ENCODE assay signal across 23 cellular contexts in genomic region chr16:87126403-87127025, GRCh38.
DNase-seq lines count a peak whose midpoint lies in the region; ATAC-seq, FAIRE-seq and TF ChIP-seq lines count a peak whose summit lies in the region.
"Had no signal": no experiment of that assay in that cellular context is flagged by ENCODE, and none has a peak within 500 bp of the region (broad histone marks: within the 10 kb centered on the region; RNA-seq: fewer than 3 reads in every experiment).

No MANE protein-coding gene starts in this region.

- H4K20me1 ChIP-seq in HepG2 (ENCODE audit: insufficient read depth, low read length) (no peaks in the 10 kb centered on the region), keratinocyte (ENCODE audit: control insufficient read depth, extremely low read depth, insufficient read depth, low read length) (no peaks in the 10 kb centered on the region)

- BruUV-seq in HepG2 (replicated peaks; lab: Mats Ljungman, UMichigan): no TSS peak

- H3K36me3 ChIP-seq in HepG2 (replicated peaks in 1 of 2; ENCODE audit: control insufficient read depth in 1 of 2, insufficient read depth in 2 of 2, low read length in 2 of 2) (no peaks in the 10 kb centered on the region), right lobe of liver (no peaks in the 10 kb centered on the region), keratinocyte (ENCODE audit: control insufficient read depth in 2 of 2, extremely low read depth in 1 of 2, insufficient read depth in 2 of 2, low read length in 2 of 2) (no peaks in the 10 kb centered on the region)
- H3K36me3 ChIP-seq: SJCRH30 had no signal

- H3K79me2 ChIP-seq in HepG2 (ENCODE audit: insufficient read depth, low read length) (no peaks in the 10 kb centered on the region), keratinocyte (ENCODE audit: control insufficient read depth, insufficient read depth, low read length) (no peaks in the 10 kb centered on the region)

- H3K4me1 ChIP-seq in HepG2 (ENCODE audit: insufficient read depth, low read length) (peaks cover 10% of the 10 kb centered on the region), right lobe of liver (no peaks in the 10 kb centered on the region), keratinocyte (ENCODE audit: control insufficient read depth, extremely low read depth, insufficient read depth, low read length) (peaks cover 13% of the 10 kb centered on the region)

- in situ Hi-C loops in HepG2 (cut with HindIII; ENCODE audit: extremely low pct_ligation_motif_present, low pct_unique_long_range_greater_than_20kb): no loop called here

- no peaks in the 10 kb centered on the region for H3K9me1 ChIP-seq in keratinocyte (ENCODE audit: control insufficient read depth, extremely low read depth, insufficient read depth, low read length)

- TF ChIP-seq CTCF in HepG2 (CRISPR knock-in tag; IDR thresholded peaks at IDR 0.05) (no peak), right lobe of liver (IDR thresholded peaks at IDR 0.05) (no peak), keratinocyte (optimal IDR thresholded peaks at IDR 0.05 in 1 of 3, IDR thresholded peaks at IDR 0.05 in 1 of 3, conservative IDR thresholded peaks at IDR 0.05 in 1 of 3; ENCODE audit: extremely low read depth in 1 of 3, insufficient read depth in 2 of 3, low read length in 3 of 3) (no peak)

- H3K9ac ChIP-seq in HepG2 (ENCODE audit: insufficient read depth, low read depth, low read length) (no peak overlapping the region), keratinocyte (ENCODE audit: control insufficient read depth, extremely low read depth, insufficient read depth, low read length) (no peak overlapping the region)

- no peak for TF ChIP-seq RAD21 in HepG2 (CRISPR knock-in tag; IDR thresholded peaks at IDR 0.05)

- no peak overlapping the region for H3K27ac Mint-ChIP-seq in activated CD8-positive, alpha-beta T cell treated with anti-CD3 and anti-CD28 coated beads, Interleukin-2, amount 10 ng/mL, durations not matched to agents 7 days and 5 days
- H3K27ac Mint-ChIP-seq: activated T-cell treated with anti-CD3 and anti-CD28 coated beads, Interleukin-2, amount 50 U/mL, for 24 hours; CD14-positive monocyte; T-helper 17 cell had no signal

- no peak overlapping the region for H3K4me3 Mint-ChIP-seq in activated CD8-positive, alpha-beta T cell treated with anti-CD3 and anti-CD28 coated beads, Interleukin-2, amount 10 ng/mL, durations not matched to agents 7 days and 5 days
- H3K4me3 Mint-ChIP-seq: activated T-cell treated with anti-CD3 and anti-CD28 coated beads, Interleukin-2, amount 50 U/mL, for 24 hours; CD14-positive monocyte; T-helper 17 cell had no signal

- ATAC-seq in HepG2 (peak; percentile 67), right lobe of liver (no peak), GM18519 (IDR thresholded peaks at IDR 0.05; ENCODE audit: low FRiP score, unreplicated experiment) (no peak)
- no peak for ATAC-seq in activated CD8-positive, alpha-beta T cell treated with anti-CD3 and anti-CD28 coated beads, Interleukin-2, amount 10 ng/mL, durations not matched to agents 7 days and 5 days
- ATAC-seq: activated naive CD4-positive, alpha-beta T cell treated with anti-CD3 and anti-CD28 coated beads, Interleukin-2, amount 50 U/mL, for 72 hours; T-helper 17 cell had no signal

- CTCF ChIA-PET in HepG2 (lab: Yijun Ruan, JAX; ENCODE audit: low intra/inter-chr PET ratio, low total read pairs): no interaction called here
- CTCF ChIA-PET in activated CD8-positive, alpha-beta T cell treated with anti-CD3 and anti-CD28 coated beads, Interleukin-2, amount 10 ng/mL, durations not matched to agents 7 days and 5 days (lab: Charles Lee): no interaction called here

- no peak overlapping the region; the same call in 1 of the 2 replicates for H3K4me2 ChIP-seq in HepG2 (ENCODE audit: low read depth, low read length)
- H3K4me2 ChIP-seq in keratinocyte (ENCODE audit: control insufficient read depth, extremely low read depth, insufficient read depth, low read depth, low read length): peak overlapping the region; percentile 54

- intact Hi-C loops in HepG2 (cut with micrococcal nuclease; ENCODE audit: unreplicated experiment) (no loop called here), right lobe of liver (cut with DNase I) (no loop called here), posterior vena cava (cut with DNase I) (no loop called here)

- no peaks in the 10 kb centered on the region for H3K27me3 Mint-ChIP-seq in activated CD8-positive, alpha-beta T cell treated with anti-CD3 and anti-CD28 coated beads, Interleukin-2, amount 10 ng/mL, durations not matched to agents 7 days and 5 days (ENCODE audit: low read depth)
- H3K27me3 Mint-ChIP-seq: activated T-cell treated with anti-CD3 and anti-CD28 coated beads, Interleukin-2, amount 50 U/mL, for 24 hours; T-helper 17 cell had no signal

- H3K27ac ChIP-seq in HepG2 (ENCODE audit: extremely low read length, insufficient read depth, low read length) (no peak overlapping the region), right lobe of liver (no peak overlapping the region), keratinocyte (ENCODE audit: control insufficient read depth, insufficient read depth, low read length) (no peak overlapping the region)
- H3K27ac ChIP-seq: SJCRH30, VCaP had no signal

- H2AFZ ChIP-seq in HepG2 (ENCODE audit: low read length) (no peak overlapping the region), keratinocyte (ENCODE audit: control insufficient read depth, low read length) (no peak overlapping the region)

- TF ChIP-seq POLR2A in HepG2 (IDR thresholded peaks at IDR 0.05; ENCODE audit: insufficient read depth in 1 of 2, low read depth in 2 of 2, low read length in 2 of 2) (no peak), right lobe of liver (IDR thresholded peaks at IDR 0.05) (no peak)

- H3K4me1 Mint-ChIP-seq in activated CD8-positive, alpha-beta T cell treated with anti-CD3 and anti-CD28 coated beads, Interleukin-2, amount 10 ng/mL, durations not matched to agents 7 days and 5 days (ENCODE audit: low read depth): no peaks in the 10 kb centered on the region
- H3K4me1 Mint-ChIP-seq: CD14-positive monocyte, T-helper 17 cell had no signal

- DNase-seq in HepG2 (ENCODE audit: low spot score) (no peak), right lobe of liver (no peak), keratinocyte (ENCODE audit: low read depth, low spot score) (no peak), posterior vena cava (ENCODE audit: low spot score) (peak; percentile 59), dedifferentiated amniotic fluid mesenchymal stem cell (ENCODE audit: extremely low spot score) (no peak)
- DNase-seq in activated CD8-positive, alpha-beta T cell treated with anti-CD3 and anti-CD28 coated beads, Interleukin-2, amount 10 ng/mL, durations not matched to agents 7 days and 5 days: no peak
- DNase-seq in activated CD4-positive, alpha-beta T cell treated with anti-CD3 and anti-CD28 coated beads for 48 hours: no peak
- DNase-seq: activated CD4-positive, alpha-beta T cell treated with anti-CD3 and anti-CD28 coated beads, Interleukin-2, amount 50 U/mL, for 4 hours; activated T-cell treated with anti-CD3 and anti-CD28 coated beads, Interleukin-2, amount 50 U/mL, for 24 hours; NCI-H1417; NCI-H526; nucleus accumbens; stimulated activated CD4-positive, alpha-beta T cell treated with anti-CD3 and anti-CD28 coated beads, Interleukin-1b, Interleukin-23, amount 100 ng/mL, for 48 hours; stimulated activated naive CD4-positive, alpha-beta T cell; T-helper 17 cell had no signal

- FAIRE-seq in HepG2 (lab: Jason Lieb, UNC) (no peak), keratinocyte (lab: Jason Lieb, UNC) (no peak)
- FAIRE-seq: frontal cortex, G401.6, GM19239 had no signal

- no peaks in the 10 kb centered on the region for H3K9me3 ChIP-seq in HepG2 (ENCODE audit: low read length)
- no peaks in the 10 kb centered on the region for H3K9me3 ChIP-seq in right lobe of liver
- no peaks in the 10 kb centered on the region for H3K9me3 ChIP-seq in keratinocyte (ENCODE audit: control insufficient read depth, low read depth, low read length)
- H3K9me3 ChIP-seq: SJCRH30 had no signal

- POLR2A ChIA-PET in HepG2 (lab: Yijun Ruan, JAX): no interaction called here
- POLR2A ChIA-PET in activated CD8-positive, alpha-beta T cell treated with anti-CD3 and anti-CD28 coated beads, Interleukin-2, amount 10 ng/mL, durations not matched to agents 7 days and 5 days (lab: Charles Lee): no interaction called here

- no peak for TF ChIP-seq EP300 in HepG2 (IDR thresholded peaks at IDR 0.05; ENCODE audit: low read depth in 2 of 2, low read length in 2 of 2)
- TF ChIP-seq EP300 in HepG2 (CRISPR knock-in tag; IDR thresholded peaks at IDR 0.05; ENCODE audit: borderline replicate concordance): no peak

- no peaks in the 10 kb centered on the region for H3K9me3 Mint-ChIP-seq in activated CD8-positive, alpha-beta T cell treated with anti-CD3 and anti-CD28 coated beads, Interleukin-2, amount 10 ng/mL, durations not matched to agents 7 days and 5 days (ENCODE audit: insufficient read depth)

- dilution Hi-C loops in keratinocyte (cut with MboI; ENCODE audit: extremely low pct_ligation_motif_present, low sequenced_read_pairs): no loop called here

- no peak overlapping the region for H3K4me3 ChIP-seq in HepG2 (replicated peaks in 1 of 3; ENCODE audit: insufficient read depth in 1 of 3, low read depth in 2 of 3, low read length in 3 of 3)
- no peak overlapping the region for H3K4me3 ChIP-seq in right lobe of liver
- no peak overlapping the region for H3K4me3 ChIP-seq in keratinocyte (ENCODE audit: control insufficient read depth in 2 of 3, extremely low read depth in 1 of 3, insufficient read depth in 2 of 3, low read depth in 1 of 3, low read length in 3 of 3)
- H3K4me3 ChIP-seq: SJCRH30 had no signal

- H3K27me3 ChIP-seq in HepG2 (ENCODE audit: control insufficient read depth in 1 of 2, insufficient read depth in 2 of 2, low read length in 2 of 2) (peaks cover 3 to 21% of the 10 kb centered on the region in 2 experiments; a peak in 2 of 5 replicates), right lobe of liver (no peaks in the 10 kb centered on the region), keratinocyte (ENCODE audit: control insufficient read depth, extremely low read depth, insufficient read depth, low read length) (peaks cover 9% of the 10 kb centered on the region)
- H3K27me3 ChIP-seq: SJCRH30 had no signal

- WGBS in HepG2 (ENCODE audit: low lambda C conversion rate): 30% methylated on average over 12 of the region's 13 CpGs
- 36% methylated on average over 12 of the region's 13 CpGs for WGBS in right lobe of liver (ENCODE audit: insufficient coverage, low coverage, low lambda C conversion rate, missing lambda C conversion rate)

- H3K36me3 Mint-ChIP-seq in activated CD8-positive, alpha-beta T cell treated with anti-CD3 and anti-CD28 coated beads, Interleukin-2, amount 10 ng/mL, durations not matched to agents 7 days and 5 days (ENCODE audit: low read depth): no peaks in the 10 kb centered on the region
- H3K36me3 Mint-ChIP-seq: CD14-positive monocyte had no signal

TF ChIP-seq in HepG2, 621 proteins besides CTCF, POLR2A, EP300 and RAD21 (continues in another document):
- TF ChIP-seq MYC (CRISPR knock-in tag; IDR thresholded peaks at IDR 0.05; ENCODE audit: borderline replicate concordance) (0 out of 2 replicates have a peak, but pooled peaks have one; percentile 24), JARID2 (CRISPR knock-in tag; IDR thresholded peaks at IDR 0.05; ENCODE audit: insufficient replicate concordance) (no peak)
